ENCODE assay signal across 2 cellular contexts in genomic region chr14:93168610-93169009, GRCh38.
A peak's percentile ranks its signal among the peaks of the same experiment; 100 is the strongest.
TF ChIP-seq lines count a peak whose summit lies in the region.
"Not testable (repeated sequence)": the region's sequence is repeated elsewhere in the genome, so short reads cannot be mapped to it uniquely, and the experiment has no call there.

No MANE protein-coding gene starts in this region.

TF ChIP-seq in HEK293, 187 proteins besides CTCF, POLR2A, EP300 and RAD21:
- TF ChIP-seq ZNF335 (tag by site-specific recombination; conservative IDR thresholded peaks at IDR 0.05), result peak; percentile 27; the same call in 1 of the 2 replicates

TF ChIP-seq in HepG2, 621 proteins besides CTCF, POLR2A, EP300 and RAD21:
- peak; percentile 43; the same call in 1 of the 2 replicates for TF ChIP-seq SALL1 (CRISPR knock-in tag; IDR thresholded peaks at IDR 0.05)
- 0 out of 2 replicates have a peak, but pooled peaks have one; percentile 22 for TF ChIP-seq ZNF770 (CRISPR knock-in tag; IDR thresholded peaks at IDR 0.05)
- TF ChIP-seq ATF3 (CRISPR knock-in tag; IDR thresholded peaks at IDR 0.05), result peak; percentile 60; the same call in 1 of the 2 replicates
- peak; percentile 64; the same call in 1 of the 2 replicates for TF ChIP-seq RARA (CRISPR knock-in tag; IDR thresholded peaks at IDR 0.05)
- peak; percentile 64 for TF ChIP-seq ARID5B (CRISPR knock-in tag; IDR thresholded peaks at IDR 0.05)
- peak; percentile 73; the same call in 1 of the 2 replicates for TF ChIP-seq CEBPB (IDR thresholded peaks at IDR 0.05; ENCODE audit: borderline replicate concordance, low read depth, low read length)
- peak; percentile 17; the same call in 1 of the 2 replicates for TF ChIP-seq HNF4A (CRISPR knock-in tag; IDR thresholded peaks at IDR 0.05)
- TF ChIP-seq GATAD2A (CRISPR knock-in tag; IDR thresholded peaks at IDR 0.05), result peak; percentile 43
- 0 out of 2 replicates have a peak, but pooled peaks have one; percentile 28 for TF ChIP-seq FOSL2 (CRISPR knock-in tag; IDR thresholded peaks at IDR 0.05)
- peak; percentile 85 for TF ChIP-seq CEBPG (CRISPR knock-in tag; IDR thresholded peaks at IDR 0.05)
- TF ChIP-seq NR2F1 (CRISPR knock-in tag; IDR thresholded peaks at IDR 0.05), result 0 out of 4 replicates have a peak, but pooled peaks of 1 of the 2 experiments have one; percentile 41
- TF ChIP-seq NR2F6 (IDR thresholded peaks at IDR 0.05), result peak; percentile 66
- TF ChIP-seq NR2F6 (CRISPR knock-in tag; IDR thresholded peaks at IDR 0.05), result peak; percentile 80
- 0 out of 2 replicates have a peak, but pooled peaks have one; percentile 21 for TF ChIP-seq RXRB (CRISPR knock-in tag; IDR thresholded peaks at IDR 0.05; ENCODE audit: borderline replicate concordance)
- not testable (repeated sequence) for TF ChIP-seq LCORL (IDR thresholded peaks at IDR 0.05)
- TF ChIP-seq LCORL (CRISPR knock-in tag; IDR thresholded peaks at IDR 0.05), result 0 out of 2 replicates have a peak, but pooled peaks have one; percentile 25
